In genomic region chr9:118594428-118594827, GRCh38 we compare ENCODE assay signal across 7 cellular contexts.
"Had no signal": no experiment of that assay in that cellular context is flagged by ENCODE, and none has a peak within 500 bp of the region (broad histone marks: within the 10 kb centered on the region; RNA-seq: fewer than 3 reads in every experiment).

No MANE protein-coding gene starts in this region.

- H3K4me1 ChIP-seq: HAP-1 had no signal

- DNase-seq: H7, HFFc6 had no signal

- H2AFZ ChIP-seq: GM23338 had no signal

- H3K36me3 ChIP-seq: HAP-1 had no signal

- H3K4me2 ChIP-seq: GM23338 had no signal

- H3K27ac ChIP-seq: HL-60 had no signal

- H3K9me3 ChIP-seq: HAP-1 had no signal

- H3K4me3 ChIP-seq: GM23338, HAP-1 had no signal

- FAIRE-seq: H1, HepG2 had no signal
